ENCODE assay signal across 8 cellular contexts in the genomic region with DNA sequence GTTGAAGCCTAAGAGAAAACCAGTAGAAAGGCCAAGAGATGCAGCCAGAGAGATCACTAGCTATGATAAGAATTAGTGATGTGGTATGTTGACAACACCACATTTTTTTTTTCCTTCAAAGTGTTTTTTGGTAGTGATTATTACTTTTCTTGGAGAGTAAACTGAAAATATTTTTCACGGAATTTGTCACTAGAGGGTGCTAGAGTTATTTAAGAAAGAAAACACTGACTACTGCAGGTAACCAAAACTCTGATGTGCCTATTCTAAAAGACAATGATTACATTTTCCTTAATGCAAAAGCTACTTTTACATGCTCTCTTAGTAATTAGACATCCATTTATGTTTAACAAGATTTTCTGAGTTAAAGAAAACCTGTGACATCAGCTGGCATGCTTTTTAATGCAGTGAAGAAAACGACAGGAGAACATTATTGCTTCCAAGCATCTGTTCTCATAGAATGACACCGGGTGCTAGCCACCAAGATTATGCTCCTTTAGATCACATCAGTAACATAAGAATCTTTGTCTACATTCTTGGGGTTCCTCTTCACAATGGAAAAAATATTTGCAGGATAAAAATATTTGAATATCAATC. TPM values are rescaled to one million over a fixed set of nuclear protein-coding genes. Genes with fewer than 3 reads are reported as not detected.
DNase-seq lines count a peak whose midpoint lies in the region; ATAC-seq and TF ChIP-seq lines count a peak whose summit lies in the region.

No MANE protein-coding gene starts in this region.

- H3K36me3 Mint-ChIP-seq in glutamatergic neuron (ENCODE audit: unreplicated experiment) = no peaks in the 10 kb centered on the region
- no peaks in the 10 kb centered on the region for H3K36me3 Mint-ChIP-seq in activated T-helper 1 cell treated with anti-CD3 and anti-CD28 coated beads, Interleukin-12 subunit alpha, Interleukin-12 subunit beta, Interleukin-2, Interleukin-4 antibody, amounts not matched to agents 30 ng/mL and 10 ng/mL and 1 ng/mL, durations not matched to agents 14 hours and 24 hours and 36 hours (ENCODE audit: low read depth)
- no peaks in the 10 kb centered on the region for H3K36me3 Mint-ChIP-seq in activated naive CD4-positive, alpha-beta T cell treated with anti-CD3 and anti-CD28 coated beads, Interleukin-2, amount 10 ng/mL, durations not matched to agents 7 days and 5 days

- TF ChIP-seq CTCF in cardiac muscle cell (IDR thresholded peaks at IDR 0.05; ENCODE audit: low read depth, low read length) (peak; percentile 47), glutamatergic neuron (IDR thresholded peaks at IDR 0.05; ENCODE audit: partially characterized antibody, unreplicated experiment) (peak; percentile 58), transverse colon (IDR thresholded peaks at IDR 0.05) (peak; percentile 23 to 50 (median 42))

- peak overlapping the region; percentile 5 for H3K27ac Mint-ChIP-seq in glutamatergic neuron (ENCODE audit: unreplicated experiment)
- no peak overlapping the region for H3K27ac Mint-ChIP-seq in activated T-helper 1 cell treated with anti-CD3 and anti-CD28 coated beads, Interleukin-12 subunit alpha, Interleukin-12 subunit beta, Interleukin-2, Interleukin-4 antibody, amounts not matched to agents 30 ng/mL and 10 ng/mL and 1 ng/mL, durations not matched to agents 14 hours and 24 hours and 36 hours
- H3K27ac Mint-ChIP-seq in activated naive CD4-positive, alpha-beta T cell treated with anti-CD3 and anti-CD28 coated beads, Interleukin-2, amount 10 ng/mL, durations not matched to agents 7 days and 5 days = no peak overlapping the region

- H3K9me3 ChIP-seq in cardiac muscle cell (ENCODE audit: low read depth) = no peaks in the 10 kb centered on the region
- H3K9me3 ChIP-seq in transverse colon = no peaks in the 10 kb centered on the region

- H3K27ac ChIP-seq in cardiac muscle cell = no peak overlapping the region
- no peak overlapping the region for H3K27ac ChIP-seq in transverse colon

- H3K27me3 Mint-ChIP-seq in glutamatergic neuron (ENCODE audit: unreplicated experiment) = no peaks in the 10 kb centered on the region
- peaks cover 2% of the 10 kb centered on the region for H3K27me3 Mint-ChIP-seq in activated T-helper 1 cell treated with anti-CD3 and anti-CD28 coated beads, Interleukin-12 subunit alpha, Interleukin-12 subunit beta, Interleukin-2, Interleukin-4 antibody, amounts not matched to agents 30 ng/mL and 10 ng/mL and 1 ng/mL, durations not matched to agents 14 hours and 24 hours and 36 hours (ENCODE audit: insufficient read depth)
- H3K27me3 Mint-ChIP-seq in activated naive CD4-positive, alpha-beta T cell treated with anti-CD3 and anti-CD28 coated beads, Interleukin-2, amount 10 ng/mL, durations not matched to agents 7 days and 5 days = peaks cover 4% of the 10 kb centered on the region

- DNase-seq in cardiac muscle cell (ENCODE audit: low read depth in 1 of 2, low spot score in 1 of 2) (peak; percentile 62 to 67), left ventricle myocardium superior (no peak), LoVo (ENCODE audit: low spot score) (peak; percentile 25), glutamatergic neuron (no peak), transverse colon (no peak)
- no peak for DNase-seq in activated T-helper 1 cell treated with anti-CD3 and anti-CD28 coated beads, Interleukin-12 subunit alpha, Interleukin-12 subunit beta, Interleukin-2, Interleukin-4 antibody, amounts not matched to agents 30 ng/mL and 10 ng/mL and 1 ng/mL, durations not matched to agents 14 hours and 24 hours and 36 hours (ENCODE audit: low spot score)
- no peak for DNase-seq in activated naive CD4-positive, alpha-beta T cell treated with anti-CD3 and anti-CD28 coated beads, Interleukin-2, amount 10 ng/mL, durations not matched to agents 7 days and 5 days

- H3K9me3 Mint-ChIP-seq in glutamatergic neuron (ENCODE audit: unreplicated experiment) = peaks cover 1% of the 10 kb centered on the region
- H3K9me3 Mint-ChIP-seq in activated T-helper 1 cell treated with anti-CD3 and anti-CD28 coated beads, Interleukin-12 subunit alpha, Interleukin-12 subunit beta, Interleukin-2, Interleukin-4 antibody, amounts not matched to agents 30 ng/mL and 10 ng/mL and 1 ng/mL, durations not matched to agents 14 hours and 24 hours and 36 hours = no peaks in the 10 kb centered on the region
- H3K9me3 Mint-ChIP-seq in activated naive CD4-positive, alpha-beta T cell treated with anti-CD3 and anti-CD28 coated beads, Interleukin-2, amount 10 ng/mL, durations not matched to agents 7 days and 5 days = no peaks in the 10 kb centered on the region

- H3K36me3 ChIP-seq in cardiac muscle cell (no peaks in the 10 kb centered on the region), transverse colon (no peaks in the 10 kb centered on the region)

- no peak overlapping the region for H3K4me3 Mint-ChIP-seq in glutamatergic neuron (ENCODE audit: unreplicated experiment)
- H3K4me3 Mint-ChIP-seq in activated T-helper 1 cell treated with anti-CD3 and anti-CD28 coated beads, Interleukin-12 subunit alpha, Interleukin-12 subunit beta, Interleukin-2, Interleukin-4 antibody, amounts not matched to agents 30 ng/mL and 10 ng/mL and 1 ng/mL, durations not matched to agents 14 hours and 24 hours and 36 hours = no peak overlapping the region
- no peak overlapping the region for H3K4me3 Mint-ChIP-seq in activated naive CD4-positive, alpha-beta T cell treated with anti-CD3 and anti-CD28 coated beads, Interleukin-2, amount 10 ng/mL, durations not matched to agents 7 days and 5 days

- no peak for TF ChIP-seq EP300 in transverse colon (IDR thresholded peaks at IDR 0.05; ENCODE audit: low read depth)

- no peak for ATAC-seq in left ventricle myocardium superior
- ATAC-seq in SK-N-SH treated with all-trans-retinoic acid at 6 μM for 48 hours = peak; percentile 73

- H3K27me3 ChIP-seq in cardiac muscle cell (no peaks in the 10 kb centered on the region), transverse colon (no peaks in the 10 kb centered on the region)

- TF ChIP-seq POLR2A in transverse colon (IDR thresholded peaks at IDR 0.05) = no peak

- CTCF ChIA-PET in activated naive CD4-positive, alpha-beta T cell treated with anti-CD3 and anti-CD28 coated beads, Interleukin-2, amount 10 ng/mL, durations not matched to agents 7 days and 5 days (lab: Charles Lee) = interaction anchor here (0.8 to 4.3 kb wide), 6 partner anchors 11 to 291 kb away, joined by 3 to 64 read pairs (median 8); partner anchors contain the start of genes DOP1A, PRSS35 and UBE3D

- in situ Hi-C loops in transverse colon (cut with MboI; ENCODE audit: low pct_ligation_motif_present in 1 of 4, low pct_unique_long_range_greater_than_20kb in 1 of 4, low sequenced_read_pairs in 3 of 4) = loop anchor here (5.0 to 25.0 kb wide), 4 partner anchors 193 to 985 kb away; partner anchors contain the start of genes PRSS35 (in 2 of the 4) and IBTK (in 1 of the 4)

- peaks cover 14% of the 10 kb centered on the region for H3K4me1 Mint-ChIP-seq in glutamatergic neuron (ENCODE audit: low read depth, unreplicated experiment)
- no peaks in the 10 kb centered on the region for H3K4me1 Mint-ChIP-seq in activated T-helper 1 cell treated with anti-CD3 and anti-CD28 coated beads, Interleukin-12 subunit alpha, Interleukin-12 subunit beta, Interleukin-2, Interleukin-4 antibody, amounts not matched to agents 30 ng/mL and 10 ng/mL and 1 ng/mL, durations not matched to agents 14 hours and 24 hours and 36 hours (ENCODE audit: low read depth)
- H3K4me1 Mint-ChIP-seq in activated naive CD4-positive, alpha-beta T cell treated with anti-CD3 and anti-CD28 coated beads, Interleukin-2, amount 10 ng/mL, durations not matched to agents 7 days and 5 days = no peaks in the 10 kb centered on the region

- H3K4me1 ChIP-seq in cardiac muscle cell (ENCODE audit: low read depth) (no peaks in the 10 kb centered on the region), transverse colon (no peaks in the 10 kb centered on the region)

- WGBS in transverse colon (ENCODE audit: low coverage in 1 of 2), 2 donors = 39 to 54% methylated on average over 3 of the region's 3 CpGs

- intact Hi-C loops in left ventricle myocardium superior (cut with micrococcal nuclease) (loop anchor here (2.0 kb wide), 1 partner anchor 293 kb away; no protein-coding TSS in a partner anchor), transverse colon (cut with DNase I; ENCODE audit: low total_unique reads) (no loop called here)
- intact Hi-C loops in activated T-helper 1 cell treated with anti-CD3 and anti-CD28 coated beads, Interleukin-12 subunit alpha, Interleukin-12 subunit beta, Interleukin-2, Interleukin-4 antibody, amounts not matched to agents 30 ng/mL and 10 ng/mL and 1 ng/mL, durations not matched to agents 14 hours and 24 hours and 36 hours (cut with micrococcal nuclease) = loop anchor here (1.0 kb wide), 2 partner anchors 293 to 314 kb away; no protein-coding TSS in a partner anchor

- H3K4me3 ChIP-seq in cardiac muscle cell (no peak overlapping the region), transverse colon (no peak overlapping the region)

TF ChIP-seq in SK-N-SH treated with all-trans-retinoic acid at 6 μM for 48 hours, 23 proteins besides CTCF, POLR2A, EP300 and RAD21:
- TF ChIP-seq SNAI2 (CRISPR knock-in tag; IDR thresholded peaks at IDR 0.05) = no peak

RNA-seq across cellular contexts. Expression of gene RWDD2A, which starts 28.8 kb away (rescaled TPM):
- total RNA-seq in cardiac muscle cell (5.6 and 5.9 TPM in 2 replicates), left ventricle myocardium superior (2.8 TPM), glutamatergic neuron (ENCODE audit: unreplicated experiment) (7.6 TPM), transverse colon (1 to 10 TPM in 3 of 4 donors, under 1 TPM in 1; 0.20 to 3.5 (median 1.7) TPM)
- 11.0 and 13.5 TPM in 2 replicates for polyA plus RNA-seq in cardiac muscle cell
- 0.98 and 1.3 TPM in 2 replicates for total RNA-seq in activated T-helper 1 cell treated with anti-CD3 and anti-CD28 coated beads, Interleukin-12 subunit alpha, Interleukin-12 subunit beta, Interleukin-2, Interleukin-4 antibody, amounts not matched to agents 30 ng/mL and 10 ng/mL and 1 ng/mL, durations not matched to agents 14 hours and 24 hours and 36 hours

RNA-seq across cellular contexts. Expression of gene PGM3, which starts 28.9 kb away (rescaled TPM):
- total RNA-seq in cardiac muscle cell = 23.3 and 23.9 TPM in 2 replicates
- 39.7 and 45.3 TPM in 2 replicates for polyA plus RNA-seq in cardiac muscle cell
- 13.2 TPM for total RNA-seq in left ventricle myocardium superior
- 77.1 TPM for total RNA-seq in glutamatergic neuron (ENCODE audit: unreplicated experiment)
- total RNA-seq in transverse colon = 100 to 1,000 TPM in 1 of 4 donors, 10 to 100 TPM in 2, 1 to 10 TPM in 1; 7.9 to 291 (median 21.1) TPM
- 24.8 and 25.4 TPM in 2 replicates for total RNA-seq in activated T-helper 1 cell treated with anti-CD3 and anti-CD28 coated beads, Interleukin-12 subunit alpha, Interleukin-12 subunit beta, Interleukin-2, Interleukin-4 antibody, amounts not matched to agents 30 ng/mL and 10 ng/mL and 1 ng/mL, durations not matched to agents 14 hours and 24 hours and 36 hours

Comparison
In these comparisons a context has a peak if more than half of its experiments do, and no peak if none do; other contexts are left out.
1. DNase-seq: peak in cardiac muscle cell (2 of 2) and LoVo (single experiment); none in left ventricle myocardium superior (single experiment), glutamatergic neuron (single experiment), transverse colon (single experiment), activated T-helper 1 cell treated with anti-CD3 and anti-CD28 coated beads, Interleukin-12 subunit alpha, Interleukin-12 subunit beta, Interleukin-2, Interleukin-4 antibody, amounts not matched to agents 30 ng/mL and 10 ng/mL and 1 ng/mL, durations not matched to agents 14 hours and 24 hours and 36 hours (single experiment) and activated naive CD4-positive, alpha-beta T cell treated with anti-CD3 and anti-CD28 coated beads, Interleukin-2, amount 10 ng/mL, durations not matched to agents 7 days and 5 days (single experiment).
2. Peak in every context shown above with its lines, with median percentiles within 50 percentile points of each other: CTCF ChIP-seq.